Comparison of ENCODE assay signal across 8 cellular contexts in the genomic region with DNA sequence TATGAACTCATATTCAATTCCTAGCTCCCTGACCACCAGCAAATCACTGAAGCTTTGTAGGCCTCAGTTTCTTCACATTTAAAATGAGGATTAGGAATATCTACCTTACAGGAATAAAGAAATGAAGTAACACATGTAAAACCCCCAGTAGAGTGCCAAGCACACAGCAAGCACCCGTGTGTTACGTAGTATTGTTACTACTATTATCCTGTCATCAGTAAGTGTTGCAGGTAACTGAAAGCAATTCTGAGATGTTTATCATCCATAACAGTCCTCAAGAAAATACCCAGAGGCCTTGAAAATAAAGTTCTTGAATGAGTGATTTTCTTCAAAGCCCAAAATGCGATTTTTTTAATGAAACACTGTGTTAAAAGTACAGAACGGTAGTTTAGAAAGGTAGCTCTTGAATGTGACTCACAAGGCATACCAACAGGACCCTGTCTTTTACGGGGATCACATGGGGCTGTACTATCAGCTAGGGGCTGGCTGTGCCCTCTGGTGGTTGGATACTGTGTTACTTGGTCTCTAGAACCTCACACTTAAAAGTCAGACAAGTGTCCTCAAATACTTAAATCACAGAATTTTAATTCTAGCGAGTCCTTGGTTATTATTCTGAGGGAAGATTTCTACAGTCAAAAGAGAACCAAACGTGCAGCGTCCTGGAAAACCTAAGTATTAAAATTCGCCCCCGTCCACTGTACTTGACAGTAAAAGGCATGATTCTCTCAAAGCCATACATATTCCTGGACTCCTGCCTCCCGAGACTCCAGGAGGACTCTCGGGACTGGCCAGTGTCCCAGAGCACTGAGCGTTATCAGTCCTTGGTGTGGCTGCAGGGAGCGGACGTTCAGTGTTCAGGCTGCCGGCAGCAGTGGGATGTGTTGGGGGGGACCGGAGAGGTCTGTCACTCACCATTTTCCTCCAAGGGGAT. TPM values are rescaled to one million over a fixed set of nuclear protein-coding genes. Genes with fewer than 3 reads are reported as not detected.
DNase-seq lines count a peak whose midpoint lies in the region; ATAC-seq and TF ChIP-seq lines count a peak whose summit lies in the region.

No MANE protein-coding gene starts in this region.

- H3K27me3 ChIP-seq in Panc1 (ENCODE audit: control insufficient read depth, insufficient read depth, low read length) (no peaks in the 10 kb centered on the region), neural progenitor cell (no peaks in the 10 kb centered on the region), testis (no peaks in the 10 kb centered on the region)

- peak overlapping the region; percentile 90 for H3K4me2 ChIP-seq in neural progenitor cell

- TF ChIP-seq CTCF in Panc1 (IDR thresholded peaks at IDR 0.05) (peak; percentile 89), neural progenitor cell (IDR thresholded peaks at IDR 0.05) (peak; percentile 78), testis (IDR thresholded peaks at IDR 0.05) (peak; percentile 26 to 75 (median 70))

- H3K9me3 ChIP-seq in Panc1 (ENCODE audit: control insufficient read depth, insufficient read depth, low read depth, low read length) (no peaks in the 10 kb centered on the region), neural progenitor cell (ENCODE audit: low read depth) (no peaks in the 10 kb centered on the region), testis (no peaks in the 10 kb centered on the region)

- CTCF ChIA-PET in Panc1 (lab: Charles Lee) = interaction anchor here (0.7 to 3.6 kb wide), 6 partner anchors 19 to 193 kb away, joined by 3 to 35 read pairs (median 4); a partner anchor contains a TSS

- DNase-seq in DMS53 (lab: John Stamatoyannopoulos, UW) = peak; percentile 85
- peak in 72 of 76 experiments; percentile 14 to 82 (median 58) for DNase-seq in HUDEP-2 (lab: John Stamatoyannopoulos, UW; ENCODE audit: unreplicated experiment in 76 of 76)
- DNase-seq in Panc1 (ENCODE audit: low read depth, low spot score) = peak; percentile 67
- DNase-seq in activated T-helper 2 cell treated with anti-CD3 and anti-CD28 coated beads, Interferon-gamma antibody, Interleukin-2, Interleukin-4, amounts not matched to agents 10 μg/mL and 5 μg/mL and 100 μg/mL, durations not matched to agents 14 hours and 24 hours and 36 hours (ENCODE audit: low spot score) = peak; percentile 64
- peak; percentile 61 for DNase-seq in fibroblast of the conjunctiva (ENCODE audit: low read depth)
- peak; percentile 85 for DNase-seq in neural progenitor cell (ENCODE audit: low spot score)
- DNase-seq in testis = peak; percentile 85

- POLR2A ChIA-PET in Panc1 (lab: Charles Lee) = no interaction called here

- peaks cover 4% of the 10 kb centered on the region for H3K27me3 Mint-ChIP-seq in activated T-helper 2 cell treated with anti-CD3 and anti-CD28 coated beads, Interferon-gamma antibody, Interleukin-2, Interleukin-4, amounts not matched to agents 10 μg/mL and 5 μg/mL and 100 μg/mL, durations not matched to agents 14 hours and 24 hours and 36 hours (ENCODE audit: low read depth)
- peaks cover 5% of the 10 kb centered on the region for H3K27me3 Mint-ChIP-seq in neural progenitor cell (ENCODE audit: insufficient read depth, low read depth)

- no peak for TF ChIP-seq POLR2A in testis (IDR thresholded peaks at IDR 0.05)

- H4K20me1 ChIP-seq in neural progenitor cell (ENCODE audit: low read depth) = peaks cover 18% of the 10 kb centered on the region

- H3K4me3 ChIP-seq in Panc1 (ENCODE audit: low read depth in 2 of 2, low read length in 2 of 2) = peak overlapping the region; percentile 95 to 97
- peak overlapping the region; percentile 98 for H3K4me3 ChIP-seq in neural progenitor cell
- peak overlapping the region; percentile 88 to 90 for H3K4me3 ChIP-seq in testis

- peak overlapping the region; percentile 88 for H3K9ac ChIP-seq in neural progenitor cell

- H3K27ac Mint-ChIP-seq in activated T-helper 2 cell treated with anti-CD3 and anti-CD28 coated beads, Interferon-gamma antibody, Interleukin-2, Interleukin-4, amounts not matched to agents 10 μg/mL and 5 μg/mL and 100 μg/mL, durations not matched to agents 14 hours and 24 hours and 36 hours = peak overlapping the region; percentile 97
- peak overlapping the region; percentile 99 for H3K27ac Mint-ChIP-seq in neural progenitor cell

- H3K4me1 ChIP-seq in Panc1 (ENCODE audit: control insufficient read depth, insufficient read depth, low read length) (peaks cover 14% of the 10 kb centered on the region; the same call in 1 of the 2 replicates), neural progenitor cell (peaks cover 18% of the 10 kb centered on the region), testis (peaks cover 17% of the 10 kb centered on the region)

- peak overlapping the region; percentile 92 for H2AFZ ChIP-seq in neural progenitor cell (replicated peaks)

- H3K36me3 Mint-ChIP-seq in activated T-helper 2 cell treated with anti-CD3 and anti-CD28 coated beads, Interferon-gamma antibody, Interleukin-2, Interleukin-4, amounts not matched to agents 10 μg/mL and 5 μg/mL and 100 μg/mL, durations not matched to agents 14 hours and 24 hours and 36 hours (ENCODE audit: low read depth) = peaks cover 17% of the 10 kb centered on the region
- H3K36me3 Mint-ChIP-seq in neural progenitor cell = peaks cover 10% of the 10 kb centered on the region

- peaks cover 13% of the 10 kb centered on the region for H3F3A ChIP-seq in neural progenitor cell (ENCODE audit: low read depth)

- no peaks in the 10 kb centered on the region for H3K9me3 Mint-ChIP-seq in activated T-helper 2 cell treated with anti-CD3 and anti-CD28 coated beads, Interferon-gamma antibody, Interleukin-2, Interleukin-4, amounts not matched to agents 10 μg/mL and 5 μg/mL and 100 μg/mL, durations not matched to agents 14 hours and 24 hours and 36 hours
- H3K9me3 Mint-ChIP-seq in neural progenitor cell = no peaks in the 10 kb centered on the region

- intact Hi-C loops in Panc1 (cut with micrococcal nuclease; ENCODE audit: unreplicated experiment) (loop anchor here (1.0 to 10.0 kb wide), 2 partner anchors 19 to 127 kb away; no protein-coding TSS in a partner anchor), testis (cut with DNase I; ENCODE audit: low total_unique reads) (no loop called here)
- intact Hi-C loops in activated T-helper 2 cell treated with anti-CD3 and anti-CD28 coated beads, Interferon-gamma antibody, Interleukin-2, Interleukin-4, amounts not matched to agents 10 μg/mL and 5 μg/mL and 100 μg/mL, durations not matched to agents 14 hours and 24 hours and 36 hours (cut with micrococcal nuclease) = loop anchor here (1.0 kb wide), 5 partner anchors 16 to 193 kb away; a partner anchor contains a TSS

- H3K36me3 ChIP-seq in Panc1 (ENCODE audit: control insufficient read depth, insufficient read depth, low read length) (peaks cover 2% of the 10 kb centered on the region; the same call in 1 of the 2 replicates), neural progenitor cell (no peaks in the 10 kb centered on the region), testis (ENCODE audit: low read depth, missing control alignments) (no peaks in the 10 kb centered on the region)

- BruUV-seq in Panc1 (replicated peaks; lab: Mats Ljungman, UMichigan) = TSS peak; percentile 78

- peaks cover 46% of the 10 kb centered on the region for H3K79me2 ChIP-seq in neural progenitor cell (ENCODE audit: low read depth)

- 2% methylated on average over 16 to 17 of the region's 17 CpGs for WGBS in testis, 2 donors

- ATAC-seq in GM21423 (IDR thresholded peaks at IDR 0.05; ENCODE audit: unreplicated experiment) = peak; percentile 90
- peak; percentile 91 for ATAC-seq in Panc1

- in situ Hi-C loops in Panc1 (cut with HindIII; ENCODE audit: low pct_unique_long_range_greater_than_20kb, low sequenced_read_pairs) = loop anchor here (25.0 kb wide), 1 partner anchor 390 kb away; no protein-coding TSS in a partner anchor

- peak overlapping the region; percentile 97 for H3K4me3 Mint-ChIP-seq in activated T-helper 2 cell treated with anti-CD3 and anti-CD28 coated beads, Interferon-gamma antibody, Interleukin-2, Interleukin-4, amounts not matched to agents 10 μg/mL and 5 μg/mL and 100 μg/mL, durations not matched to agents 14 hours and 24 hours and 36 hours (ENCODE audit: low read depth)
- peak overlapping the region; percentile 99 for H3K4me3 Mint-ChIP-seq in neural progenitor cell

- peaks cover 23% of the 10 kb centered on the region for H3K4me1 Mint-ChIP-seq in activated T-helper 2 cell treated with anti-CD3 and anti-CD28 coated beads, Interferon-gamma antibody, Interleukin-2, Interleukin-4, amounts not matched to agents 10 μg/mL and 5 μg/mL and 100 μg/mL, durations not matched to agents 14 hours and 24 hours and 36 hours (ENCODE audit: low read depth)
- peaks cover 18% of the 10 kb centered on the region for H3K4me1 Mint-ChIP-seq in neural progenitor cell

- H3K27ac ChIP-seq in Panc1 (ENCODE audit: low read length) (peak overlapping the region; percentile 97), neural progenitor cell (peak overlapping the region; percentile 85), testis (peak overlapping the region; percentile 79 to 91)

RNA-seq across cellular contexts. Expression of a gene that starts 0.7 kb away (rescaled TPM):
- 85.3 TPM for total RNA-seq in Panc1 (2021; ENCODE audit: unreplicated experiment)
- polyA plus RNA-seq in Panc1 (2012; ENCODE audit: insufficient read length) = 144 TPM
- 43.9 and 47.4 TPM in 2 replicates for total RNA-seq in activated T-helper 2 cell treated with anti-CD3 and anti-CD28 coated beads, Interferon-gamma antibody, Interleukin-2, Interleukin-4, amounts not matched to agents 10 μg/mL and 5 μg/mL and 100 μg/mL, durations not matched to agents 14 hours and 24 hours and 36 hours
- total RNA-seq in neural progenitor cell (ENCODE audit: low replicate concordance) = 50.8 and 64.9 TPM in 2 replicates
- total RNA-seq in testis = 10 to 100 TPM; 56.4 to 61.8 TPM
- polyA plus RNA-seq in testis (ENCODE audit: insufficient read depth, low read depth, low replicate concordance) = 97.9 TPM

RNA-seq across cellular contexts. Expression of a gene that starts 19.8 kb away (rescaled TPM):
- total RNA-seq in Panc1 (2021; ENCODE audit: unreplicated experiment) (21.2 TPM), neural progenitor cell (ENCODE audit: low replicate concordance) (33.9 and 51.3 TPM in 2 replicates), testis (10 to 100 TPM; 35.4 to 35.9 TPM)
- polyA plus RNA-seq in Panc1 (2012; ENCODE audit: insufficient read length) = 8.6 TPM
- 15.7 and 16.2 TPM in 2 replicates for total RNA-seq in activated T-helper 2 cell treated with anti-CD3 and anti-CD28 coated beads, Interferon-gamma antibody, Interleukin-2, Interleukin-4, amounts not matched to agents 10 μg/mL and 5 μg/mL and 100 μg/mL, durations not matched to agents 14 hours and 24 hours and 36 hours
- polyA plus RNA-seq in testis (ENCODE audit: insufficient read depth, low read depth, low replicate concordance) = 10.8 TPM

RNA-seq across cellular contexts. Expression of a gene that starts 20.1 kb away (rescaled TPM):
- total RNA-seq in Panc1 (2021; ENCODE audit: unreplicated experiment) = 14.3 TPM
- polyA plus RNA-seq in Panc1 (2012; ENCODE audit: insufficient read length) = 12.8 TPM
- 14.2 and 15.5 TPM in 2 replicates for total RNA-seq in activated T-helper 2 cell treated with anti-CD3 and anti-CD28 coated beads, Interferon-gamma antibody, Interleukin-2, Interleukin-4, amounts not matched to agents 10 μg/mL and 5 μg/mL and 100 μg/mL, durations not matched to agents 14 hours and 24 hours and 36 hours
- 6.4 and 9.7 TPM in 2 replicates for total RNA-seq in neural progenitor cell (ENCODE audit: low replicate concordance)
- 10 to 100 TPM; 24.8 to 43.3 TPM for total RNA-seq in testis
- 58.6 TPM for polyA plus RNA-seq in testis (ENCODE audit: insufficient read depth, low read depth, low replicate concordance)

RNA-seq across cellular contexts. Expression of a gene that starts 46.2 kb away (rescaled TPM):
- total RNA-seq in Panc1 (2021; ENCODE audit: unreplicated experiment) (27.7 TPM), neural progenitor cell (ENCODE audit: low replicate concordance) (5.7 and 9.9 TPM in 2 replicates), testis (10 to 100 TPM in 1 of 2 donors, 1 to 10 TPM in 1; 8.4 to 10.2 TPM)
- polyA plus RNA-seq in Panc1 (2012; ENCODE audit: insufficient read length) = 8.6 TPM
- total RNA-seq in activated T-helper 2 cell treated with anti-CD3 and anti-CD28 coated beads, Interferon-gamma antibody, Interleukin-2, Interleukin-4, amounts not matched to agents 10 μg/mL and 5 μg/mL and 100 μg/mL, durations not matched to agents 14 hours and 24 hours and 36 hours = 4.8 and 5.0 TPM in 2 replicates
- 4.9 TPM for polyA plus RNA-seq in testis (ENCODE audit: insufficient read depth, low read depth, low replicate concordance)

Comparison
In these comparisons a context has a peak if more than half of its experiments do, and no peak if none do; other contexts are left out.
1. Peak in every context shown above with its lines: DNase-seq, ATAC-seq, H3K4me3 ChIP-seq and H3K27ac ChIP-seq.